Comparison of ENCODE assay signal across 27 cellular contexts in the genomic region with DNA sequence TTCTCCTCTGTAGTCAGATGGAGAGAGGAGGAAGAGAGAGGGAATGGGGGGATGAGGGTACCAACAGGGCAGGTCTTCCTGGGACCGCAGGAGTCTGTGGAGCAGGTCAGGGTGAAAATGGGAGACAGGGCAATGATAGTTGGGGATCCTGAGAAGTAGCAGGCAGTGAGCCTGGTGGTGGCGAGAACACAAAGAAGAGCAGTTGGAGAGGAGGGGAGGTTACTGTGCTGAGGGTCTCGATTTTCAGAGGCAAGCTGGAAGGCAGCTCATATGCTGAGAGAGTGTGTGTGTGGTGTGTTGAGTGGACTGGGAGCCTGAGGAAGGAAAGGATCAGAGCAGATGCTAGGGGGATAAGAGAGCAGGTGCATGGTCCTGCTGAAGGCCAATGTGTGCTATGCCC. TPM values are rescaled to one million over a fixed set of nuclear protein-coding genes. Genes with fewer than 3 reads are reported as not detected.
"Had no signal": no experiment of that assay in that cellular context is flagged by ENCODE, and none has a peak within 500 bp of the region (broad histone marks: within the 10 kb centered on the region; RNA-seq: fewer than 3 reads in every experiment).

No MANE protein-coding gene starts in this region.

- DNase-seq: activated CD4-positive, alpha-beta memory T cell treated with anti-CD3 and anti-CD28 coated beads, Interleukin-2, amount 10 ng/mL, durations not matched to agents 7 days and 5 days; activated CD4-positive, alpha-beta T cell treated with anti-CD3 and anti-CD28 coated beads, Interleukin-2, amount 10 ng/mL, durations not matched to agents 24 days and 14 days; activated CD4-positive, CD25-positive, alpha-beta regulatory T cell treated with anti-CD3 and anti-CD28 coated beads, Interleukin-2, amount 50 U/mL, for 72 hours; activated CD8-positive, alpha-beta memory T cell treated with anti-CD3 and anti-CD28 coated beads, Interleukin-2, amount 50 U/mL, for 48 hours; activated gamma-delta T cell; activated naive CD4-positive, alpha-beta T cell treated with anti-CD3 and anti-CD28 coated beads, Interleukin-2, amount 10 ng/mL, durations not matched to agents 7 days and 5 days; activated naive CD8-positive, alpha-beta T cell treated with anti-CD3 and anti-CD28 coated beads, Interleukin-2, amount 50 U/mL, for 24 hours; activated T-cell treated with anti-CD3 and anti-CD28 coated beads, Interleukin-2, amount 50 U/mL, for 24 hours; amygdala; central memory CD4-positive, alpha-beta T cell; endodermal cell; foreskin keratinocyte; heart right ventricle; kidney glomerular epithelial cell; lower lobe of right lung; mesendoderm; mucosa of descending colon; nucleus accumbens; pancreas; psoas muscle; stimulated activated CD4-positive, alpha-beta T cell treated with anti-CD3 and anti-CD28 coated beads, Interleukin-15, amount 100 ng/mL, for 24 hours; stimulated activated naive CD4-positive, alpha-beta T cell; T-helper 1 cell; transverse colon; WERI-Rb-1 had no signal

- ATAC-seq: activated naive CD8-positive, alpha-beta T cell treated with anti-CD3 and anti-CD28 coated beads, Interleukin-2, amount 50 U/mL, for 24 hours; esophagus mucosa; foreskin keratinocyte; heart right ventricle; left lobe of liver; lower lobe of right lung; mucosa of descending colon; pancreas; psoas muscle had no signal

- H3K4me3 Mint-ChIP-seq: activated CD4-positive, alpha-beta T cell treated with anti-CD3 and anti-CD28 coated beads, Interleukin-2, amount 10 ng/mL, durations not matched to agents 24 days and 14 days; activated naive CD4-positive, alpha-beta T cell treated with anti-CD3 and anti-CD28 coated beads, Interleukin-2, amount 10 ng/mL, durations not matched to agents 7 days and 5 days; activated naive CD8-positive, alpha-beta T cell treated with anti-CD3 and anti-CD28 coated beads, Interleukin-2, amount 50 U/mL, for 24 hours; endodermal cell had no signal

- H3K36me3 Mint-ChIP-seq: activated naive CD4-positive, alpha-beta T cell treated with anti-CD3 and anti-CD28 coated beads, Interleukin-2, amount 10 ng/mL, durations not matched to agents 7 days and 5 days had no signal

- H3K27ac Mint-ChIP-seq: activated CD4-positive, alpha-beta memory T cell treated with anti-CD3 and anti-CD28 coated beads, Interleukin-2, amount 10 ng/mL, durations not matched to agents 7 days and 5 days; activated CD4-positive, alpha-beta T cell treated with anti-CD3 and anti-CD28 coated beads, Interleukin-2, amount 10 ng/mL, durations not matched to agents 24 days and 14 days; activated naive CD4-positive, alpha-beta T cell treated with anti-CD3 and anti-CD28 coated beads, Interleukin-2, amount 10 ng/mL, durations not matched to agents 7 days and 5 days; activated naive CD8-positive, alpha-beta T cell treated with anti-CD3 and anti-CD28 coated beads, Interleukin-2, amount 50 U/mL, for 24 hours; activated T-cell treated with anti-CD3 and anti-CD28 coated beads, Interleukin-2, amount 50 U/mL, for 24 hours; endodermal cell had no signal

- H3K9me3 Mint-ChIP-seq: activated CD4-positive, alpha-beta memory T cell treated with anti-CD3 and anti-CD28 coated beads, Interleukin-2, amount 10 ng/mL, durations not matched to agents 7 days and 5 days; activated CD4-positive, alpha-beta T cell treated with anti-CD3 and anti-CD28 coated beads, Interleukin-2, amount 10 ng/mL, durations not matched to agents 24 days and 14 days; activated naive CD4-positive, alpha-beta T cell treated with anti-CD3 and anti-CD28 coated beads, Interleukin-2, amount 10 ng/mL, durations not matched to agents 7 days and 5 days; activated naive CD8-positive, alpha-beta T cell treated with anti-CD3 and anti-CD28 coated beads, Interleukin-2, amount 50 U/mL, for 24 hours; activated T-cell treated with anti-CD3 and anti-CD28 coated beads, Interleukin-2, amount 50 U/mL, for 24 hours; endodermal cell had no signal

RNA-seq across cellular contexts. Expression of a gene that starts 2.1 kb away (rescaled TPM):
- total RNA-seq: left lobe of liver had no signal
